Comparison of ENCODE assay signal across 15 cellular contexts in the genomic region with DNA sequence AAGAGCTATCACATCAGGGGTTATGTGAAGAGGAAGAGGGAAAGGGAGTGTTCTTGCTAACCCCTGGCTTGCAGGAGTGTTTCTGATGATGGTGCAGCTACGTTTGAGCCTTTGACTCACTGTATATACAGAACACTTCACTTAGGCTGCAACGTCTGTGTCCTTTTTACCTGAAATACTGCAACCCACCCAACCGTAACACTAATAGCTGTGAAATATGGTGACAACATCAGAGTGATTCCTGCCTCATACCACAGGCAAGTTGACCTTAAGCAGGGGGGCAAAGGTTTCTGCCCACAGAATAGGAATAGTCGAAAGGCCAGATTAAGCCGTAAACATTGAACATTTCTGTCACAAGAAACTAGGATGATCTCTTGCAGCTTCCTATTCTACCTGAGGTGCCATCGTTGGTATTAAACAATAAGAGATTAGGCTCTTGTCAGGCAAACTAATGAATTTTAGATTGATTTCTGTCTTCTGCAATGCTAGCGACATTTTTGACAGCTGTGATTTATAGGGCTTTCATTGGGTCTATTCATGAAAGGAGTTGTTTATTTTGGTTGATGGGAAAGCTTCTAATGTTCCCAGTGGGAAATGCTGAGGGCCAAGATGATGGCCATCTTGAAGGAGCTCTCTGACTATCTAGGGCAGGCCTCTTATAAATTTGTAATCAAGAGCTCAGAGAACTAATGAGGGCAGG.
"Had no signal": no experiment of that assay in that cellular context is flagged by ENCODE, and none has a peak within 500 bp of the region (broad histone marks: within the 10 kb centered on the region; RNA-seq: fewer than 3 reads in every experiment).

No MANE protein-coding gene starts in this region.

- H3K27ac ChIP-seq: brain microvascular endothelial cell, tibial artery, vagina had no signal

- H3K9me3 ChIP-seq: tibial artery, vagina had no signal

- H3K27me3 ChIP-seq: brain microvascular endothelial cell, tibial artery, vagina had no signal

- ATAC-seq: left cardiac atrium; stimulated activated naive B cell treated with anti-CD40 and anti-IgM and Interleukin-4, amounts not matched to agents 10 μg/mL and 1 μg/mL and 100 μg/mL, for 72 hours had no signal

- H3K4me1 ChIP-seq: vagina had no signal

- H3K36me3 ChIP-seq: brain microvascular endothelial cell, tibial artery, vagina had no signal

- H3K4me3 ChIP-seq: tibial artery, vagina had no signal

- DNase-seq: activated CD4-positive, CD25-positive, alpha-beta regulatory T cell treated with anti-CD3 and anti-CD28 coated beads, Interleukin-2, amount 50 U/mL, for 72 hours; activated naive CD8-positive, alpha-beta T cell treated with anti-CD3 and anti-CD28 coated beads, Interleukin-2, amount 10 ng/mL, durations not matched to agents 7 days and 5 days; anterior cingulate cortex; brain microvascular endothelial cell; cortex of kidney; effector CD8-positive, alpha-beta T cell; foreskin fibroblast; glutamatergic neuron; hypothalamus; left cardiac atrium; naive B cell; stimulated activated CD4-positive, alpha-beta T cell treated with anti-CD3 and anti-CD28 coated beads, Interleukin-2, amount 100 ng/mL, for 48 hours; stimulated activated naive B cell treated with anti-CD40 and anti-IgM and Interleukin-4, amounts not matched to agents 10 μg/mL and 1 μg/mL and 100 μg/mL, for 72 hours; tibial artery had no signal
